33 cellular contexts compared by ENCODE assay signal in genomic region chr7:28136885-28137284, GRCh38. TPM values are rescaled to one million over a fixed set of nuclear protein-coding genes. Genes with fewer than 3 reads are reported as not detected.
DNase-seq lines count a peak whose midpoint lies in the region; ATAC-seq, FAIRE-seq and TF ChIP-seq lines count a peak whose summit lies in the region.
"Had no signal": no experiment of that assay in that cellular context is flagged by ENCODE, and none has a peak within 500 bp of the region (broad histone marks: within the 10 kb centered on the region; RNA-seq: fewer than 3 reads in every experiment).

No MANE protein-coding gene starts in this region.

- no peak overlapping the region for H3K4me2 ChIP-seq in H1 (ENCODE audit: insufficient read depth in 1 of 2, low read depth in 2 of 2, low read length in 2 of 2)
- H3K4me2 ChIP-seq: hepatocyte had no signal

- H3K9ac ChIP-seq in H1 (replicated peaks in 1 of 4; ENCODE audit: extremely low read depth in 1 of 4, low read depth in 3 of 4, low read length in 3 of 4) = no peak overlapping the region; a peak in 1 of 7 replicates
- H3K9ac ChIP-seq: BLaER1 treated with 17β-estradiol and CSF1 and Interleukin-3, amounts not matched to agents 10 nM and 100 nM had no signal

- H3K4me3 Mint-ChIP-seq in activated CD4-positive, alpha-beta T cell treated with anti-CD3 and anti-CD28 coated beads, Interleukin-2, amount 10 ng/mL, durations not matched to agents 24 days and 14 days = no peak overlapping the region
- H3K4me3 Mint-ChIP-seq: activated B cell treated with CpG ODN at 0.5 μM for 24 hours had no signal

- intact Hi-C loops in sigmoid colon (cut with DNase I) = no loop called here
- intact Hi-C loops in activated CD4-positive, alpha-beta T cell treated with anti-CD3 and anti-CD28 coated beads, Interleukin-2, amount 10 ng/mL, durations not matched to agents 24 days and 14 days (cut with micrococcal nuclease) = no loop called here

- no peaks in the 10 kb centered on the region for H3K36me3 ChIP-seq in H1 (ENCODE audit: control insufficient read depth in 2 of 4, insufficient read depth in 4 of 4, low read length in 3 of 4)
- H3K36me3 ChIP-seq in sigmoid colon = no peaks in the 10 kb centered on the region
- H3K36me3 ChIP-seq: lower lobe of right lung, pancreas had no signal

- no peak for TF ChIP-seq EP300 in H1 (IDR thresholded peaks at IDR 0.05; ENCODE audit: borderline replicate concordance in 1 of 2, low read depth in 2 of 2, low read length in 2 of 2)
- no peak for TF ChIP-seq EP300 in sigmoid colon (IDR thresholded peaks at IDR 0.05)

- no peak overlapping the region for H3K4me3 ChIP-seq in H1 (ENCODE audit: extremely low read depth in 1 of 4, insufficient read depth in 2 of 4, low read depth in 3 of 4, low read length in 4 of 4)
- no peak overlapping the region for H3K4me3 ChIP-seq in sigmoid colon
- H3K4me3 ChIP-seq: BLaER1 treated with 17β-estradiol and CSF1 and Interleukin-3, amounts not matched to agents 10 nM and 100 nM; body of pancreas; dorsolateral prefrontal cortex; hepatocyte; lower lobe of right lung; mucosa of descending colon; pancreas; upper lobe of left lung had no signal

- no peaks in the 10 kb centered on the region for H4K20me1 ChIP-seq in H1 (replicated peaks in 1 of 2; ENCODE audit: control insufficient read depth in 1 of 2, insufficient read depth in 2 of 2, low read length in 2 of 2)

- no peak overlapping the region for H2BK120ac ChIP-seq in H1 (replicated peaks; ENCODE audit: low read depth, low read length)

- H3K4ac ChIP-seq in H1 (replicated peaks; ENCODE audit: insufficient read length, low read depth, low read length) = no peak overlapping the region

- H3K23me2 ChIP-seq in H1 (ENCODE audit: low read depth, low read length) = no peaks in the 10 kb centered on the region

- no peak for TF ChIP-seq RAD21 in H1 (IDR thresholded peaks at IDR 0.05 in 1 of 2, conservative IDR thresholded peaks at IDR 0.05 in 1 of 2; ENCODE audit: low read depth in 2 of 2, low read length in 2 of 2)

- no peak for ATAC-seq in HG02798 (IDR thresholded peaks at IDR 0.05; ENCODE audit: poor library complexity, unreplicated experiment)
- ATAC-seq: body of pancreas, lower lobe of right lung, mucosa of descending colon, pancreas had no signal

- no peak overlapping the region for H2BK12ac ChIP-seq in H1 (ENCODE audit: low read depth, low read length)

- H3K18ac ChIP-seq in H1 (ENCODE audit: extremely low read depth, low read length) = no peak overlapping the region

- DNase-seq in EL (peak; percentile 23), HTR-8/SVneo (ENCODE audit: insufficient read length, low spot score) (no peak), H1 (ENCODE audit: low read depth in 1 of 2, low spot score in 2 of 2) (no peak), sigmoid colon (no peak), DMS79 treated with DMSO at 0.1 percent for 48 hours (lab: John Stamatoyannopoulos, UW) (no peak), NCI-H748 (lab: John Stamatoyannopoulos, UW; ENCODE audit: unreplicated experiment) (no peak)
- no peak for DNase-seq in activated CD4-positive, alpha-beta T cell treated with anti-CD3 and anti-CD28 coated beads, Interleukin-2, amount 10 ng/mL, durations not matched to agents 24 days and 14 days
- DNase-seq: activated B cell treated with CpG ODN at 0.5 μM for 24 hours; activated CD4-positive, alpha-beta T cell treated with anti-CD3 and anti-CD28 coated beads, Interleukin-2, amount 50 U/mL, for 48 hours; activated naive CD4-positive, alpha-beta T cell; activated T-cell treated with anti-CD3 and anti-CD28 coated beads, Interleukin-2, amount 50 U/mL, for 72 hours; body of pancreas; cerebellar nuclear complex; DMS153; dorsolateral prefrontal cortex; H7; Karpas-422; lower lobe of right lung; mucosa of descending colon; NCI-H1048; NCI-H2107; NCI-H446; NCI-H774; pancreas; retina; RPMI8226; small intestine; stimulated activated CD4-positive, alpha-beta T cell treated with anti-CD3 and anti-CD28 coated beads, Interleukin-2, amount 100 ng/mL, for 24 hours had no signal

- H3K9me3 Mint-ChIP-seq in activated CD4-positive, alpha-beta T cell treated with anti-CD3 and anti-CD28 coated beads, Interleukin-2, amount 10 ng/mL, durations not matched to agents 24 days and 14 days = no peaks in the 10 kb centered on the region
- H3K9me3 Mint-ChIP-seq: activated B cell treated with CpG ODN at 0.5 μM for 24 hours; activated T-cell treated with anti-CD3 and anti-CD28 coated beads, Interleukin-2, amount 50 U/mL, for 72 hours had no signal

- WGBS in H1 (ENCODE audit: extremely low coverage in 1 of 2, insufficient coverage in 1 of 2, insufficient read length in 1 of 2, insufficient replicate concordance in 2 of 2, low coverage in 1 of 2, low lambda C conversion rate in 2 of 2, missing lambda C conversion rate in 1 of 2), 2 experiments = 97% methylated on average over 8 of the region's 8 CpGs; no CpG with 5 or more reads in 1 of the 2 experiments
- 94% methylated on average over 8 of the region's 8 CpGs for WGBS in sigmoid colon, 2 donors

- no peak overlapping the region for H3K14ac ChIP-seq in H1 (ENCODE audit: insufficient read length)

- no peak overlapping the region; the same call in 1 of the 2 replicates for H4K8ac ChIP-seq in H1 (ENCODE audit: extremely low read depth, insufficient read depth, low read length)

- H3K27me3 ChIP-seq in H1 (replicated peaks in 1 of 4; ENCODE audit: control insufficient read depth in 3 of 4, extremely low read depth in 1 of 4, insufficient read depth in 3 of 4, low read length in 3 of 4) (no peaks in the 10 kb centered on the region), sigmoid colon (no peaks in the 10 kb centered on the region)
- H3K27me3 ChIP-seq: BLaER1 treated with 17β-estradiol and CSF1 and Interleukin-3, amounts not matched to agents 10 nM and 100 nM; body of pancreas; dorsolateral prefrontal cortex; hepatocyte; pancreas; upper lobe of left lung had no signal

- FAIRE-seq in HTR-8/SVneo (lab: Jason Lieb, UNC) = peak; percentile 49
- FAIRE-seq in H1 (lab: Jason Lieb, UNC) = no peak
- FAIRE-seq: pancreas, small intestine had no signal

- no peak overlapping the region for H2BK20ac ChIP-seq in H1 (ENCODE audit: low read length)

- H3K27ac ChIP-seq in H1 (ENCODE audit: low read depth, low read length) = no peak overlapping the region
- H3K27ac ChIP-seq in sigmoid colon = peak overlapping the region in 3 of 4 donors; percentile 70 to 82 (median 75)
- H3K27ac ChIP-seq: BLaER1 treated with 17β-estradiol and CSF1 and Interleukin-3, amounts not matched to agents 10 nM and 100 nM; body of pancreas; dorsolateral prefrontal cortex; lower lobe of right lung; pancreas; upper lobe of left lung had no signal

- H2BK5ac ChIP-seq in H1 (ENCODE audit: low read depth, low read length) = no peak overlapping the region; the same call in 1 of the 2 replicates

- H4K5ac ChIP-seq in H1 (ENCODE audit: insufficient read length, low read depth, low read length) = no peak overlapping the region

- H3K9me3 ChIP-seq in H1 (ENCODE audit: insufficient read depth in 2 of 2, low read depth in 1 of 2, low read length in 1 of 2) (no peaks in the 10 kb centered on the region), sigmoid colon (no peaks in the 10 kb centered on the region)
- H3K9me3 ChIP-seq: BLaER1 treated with 17β-estradiol and CSF1 and Interleukin-3, amounts not matched to agents 10 nM and 100 nM; body of pancreas; lower lobe of right lung; mucosa of descending colon; pancreas; upper lobe of left lung had no signal

- no peak overlapping the region for H3K56ac ChIP-seq in H1 (replicated peaks; ENCODE audit: insufficient read length, low read depth, low read length)

- H4K91ac ChIP-seq in H1 (replicated peaks; ENCODE audit: insufficient read length, low read length) = no peak overlapping the region

- no peaks in the 10 kb centered on the region; the same call in 1 of the 2 replicates for H3K79me1 ChIP-seq in H1 (ENCODE audit: low read depth, low read length)

- H3K23ac ChIP-seq in H1 (ENCODE audit: insufficient read length) = no peak overlapping the region

- H3K79me2 ChIP-seq in H1 (ENCODE audit: control insufficient read depth in 1 of 2, insufficient read depth in 2 of 2, low read length in 2 of 2) = no peaks in the 10 kb centered on the region; a peak in 1 of 4 replicates
- H3K79me2 ChIP-seq: hepatocyte had no signal

- TF ChIP-seq POLR2A in H1 (IDR thresholded peaks at IDR 0.05; ENCODE audit: control extremely low read depth in 1 of 2, low read depth in 2 of 2, low read length in 2 of 2) (no peak), sigmoid colon (IDR thresholded peaks at IDR 0.05) (no peak)

- 0 out of 2 replicates have a peak overlapping the region, but pooled peaks have one; percentile 28 for H2AK5ac ChIP-seq in H1 (ENCODE audit: low read depth, low read length)

- POLR2A ChIA-PET in H1 (lab: Charles Lee; ENCODE audit: partially characterized antibody) = no interaction called here

- no peaks in the 10 kb centered on the region for H3K4me1 Mint-ChIP-seq in activated CD4-positive, alpha-beta T cell treated with anti-CD3 and anti-CD28 coated beads, Interleukin-2, amount 10 ng/mL, durations not matched to agents 24 days and 14 days

- no peak overlapping the region for H3K27ac Mint-ChIP-seq in activated CD4-positive, alpha-beta T cell treated with anti-CD3 and anti-CD28 coated beads, Interleukin-2, amount 10 ng/mL, durations not matched to agents 24 days and 14 days
- H3K27ac Mint-ChIP-seq: activated B cell treated with CpG ODN at 0.5 μM for 24 hours; activated T-cell treated with anti-CD3 and anti-CD28 coated beads, Interleukin-2, amount 50 U/mL, for 72 hours had no signal

- TF ChIP-seq CTCF in H1 (IDR thresholded peaks at IDR 0.05; ENCODE audit: control extremely low read depth in 1 of 3, insufficient read depth in 1 of 3, low read depth in 1 of 3, low read length in 3 of 3) (no peak), sigmoid colon (IDR thresholded peaks at IDR 0.05) (no peak)

- CTCF ChIA-PET in H1 (lab: Charles Lee; ENCODE audit: partially characterized antibody) = no interaction called here

- no peak overlapping the region for H2BK15ac ChIP-seq in H1 (ENCODE audit: low read length)

- H2AFZ ChIP-seq in H1 (ENCODE audit: low read length) = no peak overlapping the region
- H2AFZ ChIP-seq: hepatocyte had no signal

- no peaks in the 10 kb centered on the region for H3K27me3 Mint-ChIP-seq in activated CD4-positive, alpha-beta T cell treated with anti-CD3 and anti-CD28 coated beads, Interleukin-2, amount 10 ng/mL, durations not matched to agents 24 days and 14 days
- H3K27me3 Mint-ChIP-seq: activated B cell treated with CpG ODN at 0.5 μM for 24 hours had no signal

- H3K36me3 Mint-ChIP-seq in activated CD4-positive, alpha-beta T cell treated with anti-CD3 and anti-CD28 coated beads, Interleukin-2, amount 10 ng/mL, durations not matched to agents 24 days and 14 days (ENCODE audit: low read depth) = no peaks in the 10 kb centered on the region

- no peaks in the 10 kb centered on the region; a peak in 2 of 7 replicates for H3K4me1 ChIP-seq in H1 (replicated peaks in 1 of 4; ENCODE audit: control insufficient read depth in 3 of 4, insufficient read depth in 4 of 4, low read length in 3 of 4)
- peaks cover 0 to 91% (median 53%) of the 10 kb centered on the region in 4 donors for H3K4me1 ChIP-seq in sigmoid colon

RNA-seq across cellular contexts. Expression of gene JAZF1, which starts 43.7 kb away (rescaled TPM):
- total RNA-seq in H1 (2021; fragmentation: NEBNext Ultra II Directional; extraction: Animal tissue kit (Norgen Biotek cat#: 25700)) = 21.8 and 26.5 TPM in 2 replicates
- polyA plus RNA-seq in H1 (2011; rRNA removed) = 2.6 and 4.9 TPM in 2 replicates
- polyA plus RNA-seq in H1 (2011; cell fraction: cytosol; rRNA removed) = 3.1 TPM
- polyA plus RNA-seq in H1 (2011; cell fraction: nucleus; rRNA removed) = 8.9 TPM
- polyA plus RNA-seq in H1 (2012, experiment 1 of 2) = 8.8 to 13.2 TPM (median 12.8 TPM) in 4 replicates
- 3.2 TPM for polyA plus RNA-seq in H1 (2012, experiment 2 of 2)
- 17.8 TPM for polyA plus RNA-seq in H1 (2013, experiment 1 of 2)
- 17.6 TPM for polyA plus RNA-seq in H1 (2013, experiment 2 of 2)
- 6.1 and 8.4 TPM in 2 replicates for polyA minus RNA-seq in H1 (2011; rRNA and poly(A)+ RNA removed)
- polyA minus RNA-seq in H1 (2011; cell fraction: cytosol; rRNA and poly(A)+ RNA removed) = 7.7 TPM
- 14.0 TPM for polyA minus RNA-seq in H1 (2011; cell fraction: nucleus; rRNA and poly(A)+ RNA removed)
- total RNA-seq in sigmoid colon = 10 to 100 TPM; 46.4 to 59.6 (median 49.6) TPM
- polyA plus RNA-seq in sigmoid colon = 1 to 10 TPM; 4.2 to 7.8 (median 7.3) TPM
- total RNA-seq in activated CD4-positive, alpha-beta T cell treated with anti-CD3 and anti-CD28 coated beads, Interleukin-2, amount 10 ng/mL, durations not matched to agents 24 days and 14 days = 4.2 and 4.4 TPM in 2 replicates
- total RNA-seq: G401 had no signal
